1 cellular context compared by ENCODE assay signal in the genomic region with DNA sequence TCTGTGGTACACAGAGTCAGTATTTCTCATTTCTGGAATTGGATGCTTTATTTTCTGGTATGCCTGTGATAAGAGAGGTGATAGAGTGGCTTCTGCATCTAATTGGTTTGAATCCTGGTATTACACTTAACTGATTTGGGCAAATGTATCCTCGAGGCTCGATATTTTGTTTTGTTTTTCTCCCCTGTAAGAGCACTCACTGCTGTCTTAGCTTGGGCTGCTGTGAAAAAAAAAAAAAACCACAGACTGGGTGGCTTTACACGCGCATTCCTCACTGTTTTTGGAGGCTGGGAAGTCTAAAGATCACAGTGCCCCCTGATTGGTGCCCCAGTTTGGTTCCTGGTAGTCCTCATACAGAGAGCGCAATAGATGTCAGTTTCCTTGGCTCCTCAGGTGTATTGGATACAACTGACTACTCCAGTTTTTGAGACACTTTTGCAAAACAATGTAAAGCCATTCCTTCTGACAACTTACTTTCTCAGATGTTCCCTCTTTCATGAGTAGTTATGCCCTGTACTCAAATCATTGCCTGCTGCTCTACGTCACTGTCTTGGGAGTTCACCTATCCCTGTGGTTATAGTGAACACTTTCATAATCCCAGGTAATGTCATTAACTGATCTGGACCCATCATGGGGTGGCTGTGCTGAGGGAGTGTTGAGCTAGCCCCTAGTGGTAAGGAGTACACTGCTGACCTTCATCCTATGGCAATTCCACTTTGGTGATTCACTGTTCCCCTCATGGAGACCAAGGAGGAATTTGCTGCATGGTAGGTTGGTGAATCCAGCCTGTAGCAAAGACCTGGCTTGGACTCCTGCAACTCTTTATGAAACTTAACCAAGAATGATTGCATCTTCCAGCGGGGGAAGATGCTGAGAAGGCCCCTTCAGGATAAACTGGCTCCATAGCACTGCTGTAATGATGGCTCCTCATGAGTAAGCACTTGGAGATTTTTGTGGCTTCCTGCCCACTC.
TF ChIP-seq lines count a peak whose summit lies in the region.

No MANE protein-coding gene starts in this region.

TF ChIP-seq in H1, 55 proteins besides CTCF, POLR2A, EP300 and RAD21:
- TF ChIP-seq ZNF274 (IDR thresholded peaks at IDR 0.05; ENCODE audit: borderline replicate concordance, extremely low read depth, low read length) = no peak
- TF ChIP-seq BRCA1 (IDR thresholded peaks at IDR 0.05; ENCODE audit: low read depth, low read length) = no peak
- TF ChIP-seq, protein P1, sequence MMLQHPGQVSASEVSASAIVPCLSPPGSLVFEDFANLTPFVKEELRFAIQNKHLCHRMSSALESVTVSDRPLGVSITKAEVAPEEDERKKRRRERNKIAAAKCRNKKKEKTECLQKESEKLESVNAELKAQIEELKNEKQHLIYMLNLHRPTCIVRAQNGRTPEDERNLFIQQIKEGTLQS (IDR thresholded peaks at IDR 0.05; ENCODE audit: insufficient read depth, low read depth, low read length) = no peak
- no peak for TF ChIP-seq RNF2 (IDR thresholded peaks at IDR 0.05; ENCODE audit: borderline replicate concordance, low read depth, low read length, missing control alignments, poor library complexity, severe bottlenecking)
- TF ChIP-seq CREB1 (IDR thresholded peaks at IDR 0.05) = no peak
- no peak for TF ChIP-seq SUZ12 (IDR thresholded peaks at IDR 0.05; ENCODE audit: low read length)
- TF ChIP-seq NRF1 (IDR thresholded peaks at IDR 0.05; ENCODE audit: low read depth, low read length) = no peak
- no peak for TF ChIP-seq NANOG (IDR thresholded peaks at IDR 0.05; ENCODE audit: insufficient read depth, low read depth, low read length, poor library complexity, severe bottlenecking)
- no peak for TF ChIP-seq POU5F1 (IDR thresholded peaks at IDR 0.05; ENCODE audit: low read depth, low read length)
- TF ChIP-seq, protein P2, sequence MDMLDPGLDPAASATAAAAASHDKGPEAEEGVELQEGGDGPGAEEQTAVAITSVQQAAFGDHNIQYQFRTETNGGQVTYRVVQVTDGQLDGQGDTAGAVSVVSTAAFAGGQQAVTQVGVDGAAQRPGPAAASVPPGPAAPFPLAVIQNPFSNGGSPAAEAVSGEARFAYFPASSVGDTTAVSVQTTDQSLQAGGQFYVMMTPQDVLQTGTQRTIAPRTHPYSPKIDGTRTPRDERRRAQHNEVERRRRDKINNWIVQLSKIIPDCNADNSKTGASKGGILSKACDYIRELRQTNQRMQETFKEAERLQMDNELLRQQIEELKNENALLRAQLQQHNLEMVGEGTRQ (IDR thresholded peaks at IDR 0.05; ENCODE audit: low read length) = no peak
- no peak for TF ChIP-seq CHD2 (IDR thresholded peaks at IDR 0.05; ENCODE audit: low read length)
- no peak for TF ChIP-seq HDAC6 (IDR thresholded peaks at IDR 0.05; ENCODE audit: low read depth, low read length)
- TF ChIP-seq, protein P3, sequence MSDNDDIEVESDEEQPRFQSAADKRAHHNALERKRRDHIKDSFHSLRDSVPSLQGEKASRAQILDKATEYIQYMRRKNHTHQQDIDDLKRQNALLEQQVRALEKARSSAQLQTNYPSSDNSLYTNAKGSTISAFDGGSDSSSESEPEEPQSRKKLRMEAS (IDR thresholded peaks at IDR 0.05) = no peak
- TF ChIP-seq KDM1A (IDR thresholded peaks at IDR 0.05; ENCODE audit: borderline replicate concordance, low read length) = no peak
- no peak for TF ChIP-seq GABPA (IDR thresholded peaks at IDR 0.05; ENCODE audit: borderline replicate concordance, insufficient read depth, low read length)
- no peak for TF ChIP-seq CHD1 (IDR thresholded peaks at IDR 0.05; ENCODE audit: low read depth, low read length)
- TF ChIP-seq SIX5 (IDR thresholded peaks at IDR 0.05; ENCODE audit: low read depth, low read length) = no peak
- no peak for TF ChIP-seq ASH2L (IDR thresholded peaks at IDR 0.05; ENCODE audit: low read length)
- TF ChIP-seq RFX5 (IDR thresholded peaks at IDR 0.05; ENCODE audit: borderline replicate concordance, low read depth, low read length) = no peak
- no peak for TF ChIP-seq KDM4A (IDR thresholded peaks at IDR 0.05; ENCODE audit: low read depth, low read length, severe bottlenecking)
TF ChIP-seq in H1: peak in this region for 0.
